ENCODE assay signal across 11 cellular contexts in the genomic region with DNA sequence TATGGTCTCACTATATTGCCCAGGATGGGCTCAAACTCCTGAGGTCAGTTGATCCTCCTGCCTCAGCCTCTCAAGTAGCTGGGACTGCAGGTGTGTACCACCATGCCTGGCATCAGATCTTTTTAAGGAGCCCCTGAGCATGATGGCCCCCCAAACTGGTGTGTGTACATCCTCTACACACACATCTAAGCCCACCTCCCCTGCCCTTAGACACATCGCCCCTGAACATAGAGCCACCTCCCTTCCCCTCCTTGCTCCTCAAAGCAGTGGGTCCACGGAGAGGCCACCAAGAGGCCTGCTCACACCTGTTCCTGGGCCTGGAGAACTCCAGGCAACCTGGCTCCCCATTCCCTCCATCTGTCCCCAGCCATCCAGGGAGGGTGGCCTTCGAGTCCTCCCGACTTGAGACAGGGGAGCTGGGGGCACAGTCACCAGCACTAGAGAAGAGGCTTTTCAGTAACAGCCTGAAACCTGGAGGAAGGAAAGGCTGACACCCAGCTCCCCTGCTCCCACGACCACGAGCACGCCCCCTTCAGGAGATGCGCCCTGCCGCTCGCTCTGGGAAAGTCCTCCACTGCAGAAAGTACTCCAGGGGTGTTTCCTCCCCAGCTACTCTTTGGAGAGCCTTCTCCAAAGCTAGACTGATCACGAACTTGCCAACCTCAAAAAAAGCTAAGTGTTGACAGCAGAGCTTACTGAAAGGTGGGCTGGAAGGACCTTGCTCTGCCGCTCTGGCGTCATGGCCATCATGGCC. TPM values are rescaled to one million over a fixed set of nuclear protein-coding genes. Genes with fewer than 3 reads are reported as not detected.
DNase-seq lines count a peak whose midpoint lies in the region; ATAC-seq and TF ChIP-seq lines count a peak whose summit lies in the region.
"Had no signal": no experiment of that assay in that cellular context is flagged by ENCODE, and none has a peak within 500 bp of the region (broad histone marks: within the 10 kb centered on the region; RNA-seq: fewer than 3 reads in every experiment).

No MANE protein-coding gene starts in this region.

- H2BK120ac ChIP-seq in IMR-90 (ENCODE audit: low read depth, low read length) (peak overlapping the region; percentile 49; the same call in 1 of the 2 replicates), trophoblast cell (ENCODE audit: insufficient read depth, low read length, poor library complexity) (no peak overlapping the region)

- peak overlapping the region; percentile 83; the same call in 1 of the 3 replicates for H2BK15ac ChIP-seq in IMR-90 (ENCODE audit: low read depth, low read length)

- H3K9me3 ChIP-seq in CD4-positive, CD25-positive, alpha-beta regulatory T cell (ENCODE audit: control insufficient read depth in 2 of 2, low read length in 2 of 2), result peaks cover 0 to 3% of the 10 kb centered on the region in 2 experiments
- H3K9me3 ChIP-seq in IMR-90 (ENCODE audit: control insufficient read depth, insufficient read depth, low read length) (peaks cover 4% of the 10 kb centered on the region), trophoblast cell (ENCODE audit: insufficient read depth, low read depth, low read length) (no peaks in the 10 kb centered on the region), MG63 (peaks cover 13% of the 10 kb centered on the region)

- peak overlapping the region; percentile 33; the same call in 1 of the 2 replicates for H4K91ac ChIP-seq in IMR-90 (ENCODE audit: insufficient read depth, low read depth, low read length)
- H4K91ac ChIP-seq in trophoblast cell (ENCODE audit: low read depth, low read length), result no peak overlapping the region

- dilution Hi-C loops in IMR-90 (cut with HindIII; ENCODE audit: low sequenced_read_pairs, unreplicated experiment), result no loop called here

- H3K9me3 Mint-ChIP-seq in CD4-positive, CD25-positive, alpha-beta regulatory T cell, result peaks cover 0 to 9% (median 3%) of the 10 kb centered on the region in 7 donors

- H4K20me1 ChIP-seq in IMR-90 (ENCODE audit: insufficient read depth, low read length), result no peaks in the 10 kb centered on the region

- H3K27me3 Mint-ChIP-seq in CD4-positive, CD25-positive, alpha-beta regulatory T cell, result peaks cover 7% of the 10 kb centered on the region

- peak; percentile 2 to 14 for ATAC-seq in CD4-positive, CD25-positive, alpha-beta regulatory T cell (ENCODE audit: low read depth in 2 of 2)
- no peak for ATAC-seq in IMR-90 (ENCODE audit: low read depth)

- H3K4ac ChIP-seq in IMR-90 (ENCODE audit: low read depth, low read length), result peak overlapping the region; percentile 66; the same call in 1 of the 2 replicates
- H3K4ac ChIP-seq in trophoblast cell (ENCODE audit: low read depth, low read length), result no peak overlapping the region

- CTCF ChIA-PET in IMR-90 (lab: Yijun Ruan, JAX), result interaction anchor here (0.6 to 2.0 kb wide), 3 partner anchors 9 to 67 kb away, joined by 3 to 9 read pairs (median 3); partner anchors contain the start of gene GH1

- POLR2A ChIA-PET in IMR-90 (lab: Charles Lee; ENCODE audit: unreplicated experiment), result no interaction called here

- intact Hi-C loops in IMR-90 (cut with micrococcal nuclease), result no loop called here

- H2BK12ac ChIP-seq in trophoblast cell (ENCODE audit: low read length), result no peak overlapping the region

- no peak overlapping the region for H4K5ac ChIP-seq in IMR-90 (ENCODE audit: low read depth, low read length)

- peak overlapping the region in 2 of 4 donors; percentile 27 to 72 for H3K4me3 Mint-ChIP-seq in CD4-positive, CD25-positive, alpha-beta regulatory T cell

- no peak for DNase-seq in CD4-positive, CD25-positive, alpha-beta regulatory T cell
- no peak for DNase-seq in IMR-90
- no peak for DNase-seq in coronary artery (ENCODE audit: low spot score)
- DNase-seq in trophoblast cell, result no peak
- DNase-seq in midbrain (lab: John Stamatoyannopoulos, UW), result no peak
- no peak for DNase-seq in SKM-1 (lab: John Stamatoyannopoulos, UW; ENCODE audit: unreplicated experiment)
- no peak for DNase-seq in MG63
- DNase-seq in amygdala (lab: John Stamatoyannopoulos, UW), result no peak
- DNase-seq: hypothalamus, SHP77 treated with DMSO at 0.1 percent for 48 hours had no signal

- peaks cover 9% of the 10 kb centered on the region; the same call in 1 of the 2 replicates for H3K9me1 ChIP-seq in IMR-90 (ENCODE audit: insufficient read depth, low read length)

- no peak for TF ChIP-seq RAD21 in IMR-90 (IDR thresholded peaks at IDR 0.05; ENCODE audit: low read length)

- H2BK5ac ChIP-seq in IMR-90 (ENCODE audit: low read depth, low read length, poor library complexity, severe bottlenecking) (no peak overlapping the region), trophoblast cell (ENCODE audit: low read depth, low read length, poor library complexity) (no peak overlapping the region)

- H4K12ac ChIP-seq in trophoblast cell (ENCODE audit: low read depth, low read length), result no peak overlapping the region

- no CpG with 5 or more reads among the region's 13 CpGs for WGBS in IMR-90 (ENCODE audit: extremely low coverage in 2 of 2, insufficient read length in 1 of 2), 2 experiments
- no CpG with 5 or more reads among the region's 13 CpGs for WGBS in trophoblast cell (ENCODE audit: extremely low coverage, insufficient coverage, insufficient read length)

- H2AK5ac ChIP-seq in IMR-90 (ENCODE audit: low read depth, low read length) (peak overlapping the region; percentile 95), trophoblast cell (ENCODE audit: low read length) (no peak overlapping the region)

- peaks cover 19% of the 10 kb centered on the region for H3K4me1 ChIP-seq in CD4-positive, CD25-positive, alpha-beta regulatory T cell (ENCODE audit: control insufficient read depth, insufficient read depth, low read length, poor library complexity, severe bottlenecking)
- peaks cover 8% of the 10 kb centered on the region; the same call in 1 of the 2 replicates for H3K4me1 ChIP-seq in IMR-90 (ENCODE audit: control insufficient read depth, insufficient read depth, low read length)
- H3K4me1 ChIP-seq in trophoblast cell (ENCODE audit: control insufficient read depth in 1 of 2, insufficient read depth in 2 of 2, low read length in 2 of 2), result no peaks in the 10 kb centered on the region

- H3K56ac ChIP-seq in IMR-90 (ENCODE audit: extremely low read depth, insufficient read depth, low read length), result no peak overlapping the region

- no peak overlapping the region for H3K27ac ChIP-seq in CD4-positive, CD25-positive, alpha-beta regulatory T cell (ENCODE audit: insufficient read depth, low read length, poor library complexity, severe bottlenecking)
- H3K27ac ChIP-seq in IMR-90 (ENCODE audit: insufficient read depth, low read length) (no peak overlapping the region), coronary artery (peak overlapping the region; percentile 13 to 56), trophoblast cell (ENCODE audit: low read depth, low read length) (no peak overlapping the region)

- no peak overlapping the region for H3K4me3 ChIP-seq in CD4-positive, CD25-positive, alpha-beta regulatory T cell (ENCODE audit: low read depth, low read length)
- H3K4me3 ChIP-seq in IMR-90 (ENCODE audit: insufficient read depth, low read depth, low read length) (no peak overlapping the region), coronary artery (no peak overlapping the region), trophoblast cell (ENCODE audit: low read depth, low read length) (peak overlapping the region; percentile 1), MG63 (no peak overlapping the region)

- H3K27me3 ChIP-seq in CD4-positive, CD25-positive, alpha-beta regulatory T cell (ENCODE audit: control insufficient read depth, insufficient read depth, low read length), result no peaks in the 10 kb centered on the region
- peaks cover 12% of the 10 kb centered on the region; the same call in 1 of the 2 replicates for H3K27me3 ChIP-seq in IMR-90 (ENCODE audit: control insufficient read depth, insufficient read depth, low read length)
- no peaks in the 10 kb centered on the region for H3K27me3 ChIP-seq in trophoblast cell (ENCODE audit: insufficient read depth, low read length)
- no peaks in the 10 kb centered on the region for H3K27me3 ChIP-seq in MG63

- H3K14ac ChIP-seq in IMR-90 (replicated peaks; ENCODE audit: low read depth, low read length) (peak overlapping the region; percentile 43), trophoblast cell (ENCODE audit: low read length) (no peak overlapping the region)

- H2AFZ ChIP-seq in IMR-90 (replicated peaks; ENCODE audit: low read length, poor library complexity) (peak overlapping the region; percentile 78), trophoblast cell (ENCODE audit: insufficient read depth, low read length, poor library complexity) (no peak overlapping the region)

- no peaks in the 10 kb centered on the region for H3K36me3 ChIP-seq in CD4-positive, CD25-positive, alpha-beta regulatory T cell (ENCODE audit: control insufficient read depth, insufficient read depth, low read length)
- H3K36me3 ChIP-seq in IMR-90 (ENCODE audit: control insufficient read depth, insufficient read depth, low read length) (no peaks in the 10 kb centered on the region), trophoblast cell (ENCODE audit: control insufficient read depth in 1 of 2, insufficient read depth in 2 of 2, low read length in 2 of 2) (no peaks in the 10 kb centered on the region), MG63 (no peaks in the 10 kb centered on the region)

- H3K79me1 ChIP-seq in IMR-90 (ENCODE audit: low read depth in 1 of 2, low read length in 2 of 2), result no peaks in the 10 kb centered on the region
- no peaks in the 10 kb centered on the region for H3K79me1 ChIP-seq in trophoblast cell (ENCODE audit: low read length)

- H3K27ac Mint-ChIP-seq in CD4-positive, CD25-positive, alpha-beta regulatory T cell, result peak overlapping the region; percentile 23 to 82 (median 60)

- H4K8ac ChIP-seq in IMR-90 (ENCODE audit: low read depth in 2 of 2, low read length in 2 of 2) (peak overlapping the region in 1 of 2 experiments; percentile 27; a peak in 1 of 4 replicates), trophoblast cell (ENCODE audit: low read depth, low read length) (no peak overlapping the region)

- H3K18ac ChIP-seq in IMR-90 (ENCODE audit: low read depth, low read length) (no peak overlapping the region), trophoblast cell (ENCODE audit: low read length) (no peak overlapping the region)

- H3K9ac ChIP-seq in IMR-90 (ENCODE audit: low read depth, low read length) (no peak overlapping the region), trophoblast cell (ENCODE audit: low read length) (no peak overlapping the region)

- H3K4me1 Mint-ChIP-seq in CD4-positive, CD25-positive, alpha-beta regulatory T cell, result peaks cover 8 to 38% (median 13%) of the 10 kb centered on the region in 4 donors

- H3K79me2 ChIP-seq in trophoblast cell (ENCODE audit: control insufficient read depth, insufficient read depth, low read length, poor library complexity), result no peaks in the 10 kb centered on the region

- no peak overlapping the region for H3K4me2 ChIP-seq in IMR-90 (ENCODE audit: low read depth, low read length)
- no peak overlapping the region for H3K4me2 ChIP-seq in trophoblast cell (ENCODE audit: low read length)

- peak overlapping the region; percentile 51 for H2AK9ac ChIP-seq in IMR-90 (replicated peaks; ENCODE audit: low read depth, low read length, poor library complexity)

- peak overlapping the region; percentile 38; the same call in 1 of the 2 replicates for H2BK20ac ChIP-seq in IMR-90 (ENCODE audit: low read depth, low read length)

- in situ Hi-C loops in IMR-90 (cut with MboI; ENCODE audit: low sequenced_read_pairs), result no loop called here

- peaks cover 7% of the 10 kb centered on the region for H3K36me3 Mint-ChIP-seq in CD4-positive, CD25-positive, alpha-beta regulatory T cell

- no peak for TF ChIP-seq POLR2A in IMR-90 (IDR thresholded peaks at IDR 0.05; ENCODE audit: low read depth, low read length)

- H3K23ac ChIP-seq in IMR-90 (ENCODE audit: low read depth, low read length) (no peak overlapping the region), trophoblast cell (ENCODE audit: low read length) (no peak overlapping the region)

- BruUV-seq in IMR-90 (replicated peaks; lab: Mats Ljungman, UMichigan), result no TSS peak

- TF ChIP-seq CTCF in IMR-90 (conservative IDR thresholded peaks at IDR 0.05; ENCODE audit: low read depth, low read length), result no peak
- TF ChIP-seq CTCF in coronary artery (IDR thresholded peaks at IDR 0.05), result no peak

RNA-seq across cellular contexts. Expression of gene PRR29, which starts 12.6 kb away (rescaled TPM):
- total RNA-seq in CD4-positive, CD25-positive, alpha-beta regulatory T cell, result 0.52 TPM
- 1 to 10 TPM; 3.9 to 6.9 (median 6.2) TPM for polyA plus RNA-seq in CD4-positive, CD25-positive, alpha-beta regulatory T cell
- total RNA-seq in IMR-90 (2012; rRNA removed), result under 0.01 TPM in 1 of 2 replicates, not detected in the other
- 0.11 and 0.17 TPM in 2 replicates for polyA plus RNA-seq in IMR-90 (2012; rRNA removed)
- 0.37 and 1.6 TPM in 2 replicates for polyA plus RNA-seq in IMR-90 (2012; cell fraction: cytosol; rRNA removed)
- polyA plus RNA-seq in IMR-90 (2012; cell fraction: nucleus; rRNA removed; ENCODE audit: low replicate concordance), result 1.4 and 1.5 TPM in 2 replicates
- 0.18 and 0.22 TPM in 2 replicates for polyA plus RNA-seq in trophoblast cell (2013)
- not detected in 2 replicates for total RNA-seq in MG63 (2014; rRNA removed; shearing (Covaris generic); ENCODE audit: low replicate concordance)

RNA-seq across cellular contexts. Expression of gene SCN4A, which starts 12.8 kb away (rescaled TPM):
- total RNA-seq in CD4-positive, CD25-positive, alpha-beta regulatory T cell, result not detected
- not detected for polyA plus RNA-seq in CD4-positive, CD25-positive, alpha-beta regulatory T cell
- not detected in 2 replicates for total RNA-seq in IMR-90 (2012; rRNA removed)
- not detected in 2 replicates for polyA plus RNA-seq in IMR-90 (2012; rRNA removed)
- polyA plus RNA-seq in IMR-90 (2012; cell fraction: cytosol; rRNA removed), result under 0.01 TPM in 1 of 2 replicates, not detected in the other
- polyA plus RNA-seq in IMR-90 (2012; cell fraction: nucleus; rRNA removed; ENCODE audit: low replicate concordance), result 0.01 and 0.07 TPM in 2 replicates
- 0.11 and 0.18 TPM in 2 replicates for polyA plus RNA-seq in trophoblast cell (2013)
- not detected in 2 replicates for total RNA-seq in MG63 (2014; rRNA removed; shearing (Covaris generic); ENCODE audit: low replicate concordance)

RNA-seq across cellular contexts. Expression of gene ICAM2, which starts 34.9 kb away (rescaled TPM):
- total RNA-seq in CD4-positive, CD25-positive, alpha-beta regulatory T cell, result 106 TPM
- polyA plus RNA-seq in CD4-positive, CD25-positive, alpha-beta regulatory T cell, result 100 to 1,000 TPM; 465 to 625 (median 548) TPM
- 0.28 TPM in 1 of 2 replicates, not detected in the other for total RNA-seq in IMR-90 (2012; rRNA removed)
- polyA plus RNA-seq in IMR-90 (2012; rRNA removed), result 0.12 and 0.17 TPM in 2 replicates
- 0.38 and 0.51 TPM in 2 replicates for polyA plus RNA-seq in IMR-90 (2012; cell fraction: cytosol; rRNA removed)
- 0.08 and 0.14 TPM in 2 replicates for polyA plus RNA-seq in IMR-90 (2012; cell fraction: nucleus; rRNA removed; ENCODE audit: low replicate concordance)
- 0.07 and 0.08 TPM in 2 replicates for polyA plus RNA-seq in trophoblast cell (2013)
- not detected in 2 replicates for total RNA-seq in MG63 (2014; rRNA removed; shearing (Covaris generic); ENCODE audit: low replicate concordance)

RNA-seq across cellular contexts. Expression of gene CD79B, which starts 53.4 kb away (rescaled TPM):
- total RNA-seq in CD4-positive, CD25-positive, alpha-beta regulatory T cell, result 31.4 TPM
- 10 to 100 TPM; 59.0 to 85.1 (median 67.9) TPM for polyA plus RNA-seq in CD4-positive, CD25-positive, alpha-beta regulatory T cell
- not detected in 2 replicates for total RNA-seq in IMR-90 (2012; rRNA removed)
- polyA plus RNA-seq in IMR-90 (2012; rRNA removed), result not detected in 2 replicates
- not detected in 2 replicates for polyA plus RNA-seq in IMR-90 (2012; cell fraction: cytosol; rRNA removed)
- polyA plus RNA-seq in IMR-90 (2012; cell fraction: nucleus; rRNA removed; ENCODE audit: low replicate concordance), result not detected in 2 replicates
- 0.16 and 0.24 TPM in 2 replicates for polyA plus RNA-seq in trophoblast cell (2013)
- total RNA-seq in MG63 (2014; rRNA removed; shearing (Covaris generic); ENCODE audit: low replicate concordance), result not detected in 2 replicates
- total RNA-seq: Daoy had no signal

Comparison
In these comparisons a context has a peak if more than half of its experiments do, and no peak if none do; other contexts are left out.
1. H3K27ac ChIP-seq: peak in coronary artery (2 of 2); none in CD4-positive, CD25-positive, alpha-beta regulatory T cell (single experiment), IMR-90 (single experiment) and trophoblast cell (single experiment).
2. RNA of gene ICAM2, which starts 34.9 kb away (total RNA-seq): 106 TPM in CD4-positive, CD25-positive, alpha-beta regulatory T cell (single experiment); 0.28 TPM in IMR-90 and not detected in MG63; every median in the first group is over 10 times any median in the second.